33 cellular contexts compared by ENCODE assay signal in genomic region chr12:30757316-30757715, GRCh38.
"Had no signal": no experiment of that assay in that cellular context is flagged by ENCODE, and none has a peak within 500 bp of the region (broad histone marks: within the 10 kb centered on the region; RNA-seq: fewer than 3 reads in every experiment).

No MANE protein-coding gene starts in this region.

- H3K27me3 Mint-ChIP-seq: activated CD4-positive, alpha-beta memory T cell treated with anti-CD3 and anti-CD28 coated beads, Interleukin-2, amount 10 ng/mL, durations not matched to agents 7 days and 5 days; activated CD8-positive, alpha-beta memory T cell treated with anti-CD3 and anti-CD28 coated beads, Interleukin-2, amount 10 ng/mL, durations not matched to agents 7 days and 5 days; activated naive CD8-positive, alpha-beta T cell treated with anti-CD3 and anti-CD28 coated beads for 36 hours had no signal

- ATAC-seq: activated CD8-positive, alpha-beta memory T cell treated with anti-CD3 and anti-CD28 coated beads, Interleukin-2, amount 10 ng/mL, durations not matched to agents 7 days and 5 days had no signal

- H3K4me3 ChIP-seq: MG63, PC-9, SK-N-MC had no signal

- H3K36me3 ChIP-seq: brain microvascular endothelial cell, MG63, WERI-Rb-1 had no signal

- H3K9me3 ChIP-seq: MG63 had no signal

- H3K36me3 Mint-ChIP-seq: activated naive CD8-positive, alpha-beta T cell treated with anti-CD3 and anti-CD28 coated beads for 36 hours had no signal

- H3K27me3 ChIP-seq: brain microvascular endothelial cell, MG63 had no signal

- DNase-seq: activated CD4-positive, alpha-beta memory T cell treated with anti-CD3 and anti-CD28 coated beads, Interleukin-2, amount 10 ng/mL, durations not matched to agents 7 days and 5 days; activated CD4-positive, alpha-beta T cell treated with anti-CD3 and anti-CD28 coated beads for 1 hour; activated CD4-positive, alpha-beta T cell treated with anti-CD3 and anti-CD28 coated beads for 48 hours; activated CD4-positive, CD25-positive, alpha-beta regulatory T cell; activated CD8-positive, alpha-beta memory T cell treated with anti-CD3 and anti-CD28 coated beads for 24 hours; activated CD8-positive, alpha-beta memory T cell treated with anti-CD3 and anti-CD28 coated beads, Interleukin-2, amount 10 ng/mL, durations not matched to agents 7 days and 5 days; activated CD8-positive, alpha-beta memory T cell treated with anti-CD3 and anti-CD28 coated beads, Interleukin-2, amount 50 U/mL, for 48 hours; activated effector memory CD4-positive, alpha-beta T cell treated with anti-CD3 and anti-CD28 coated beads, Interleukin-2, amount 50 U/mL, for 16 hours; activated naive CD4-positive, alpha-beta T cell; activated naive CD4-positive, alpha-beta T cell treated with anti-CD3 and anti-CD28 coated beads, Interleukin-2, amount 50 U/mL, for 16 hours; activated naive CD8-positive, alpha-beta T cell treated with anti-CD3 and anti-CD28 coated beads for 36 hours; activated T-cell treated with anti-CD3 and anti-CD28 coated beads, Interleukin-2, amount 50 U/mL, for 48 hours; amniotic stem cell; aorta; brain microvascular endothelial cell; central memory CD4-positive, alpha-beta T cell; Kasumi-1; KG1; MG63; NCI-H1048; NCI-H1105 treated with DMSO at 0.1 percent for 48 hours; NCI-H1436; NCI-H1694; NCI-H2029; NCI-H345; NCI-H524 treated with DMSO at 0.1 percent for 48 hours; NCI-H748 treated with DMSO at 0.1 percent for 48 hours; NK-92 treated with Interleukin-12 subunit alpha and Interleukin-12 subunit beta, amount 100 ng/mL, for 24 hours; PC-9; Right ventricle myocardium superior; T1000; WERI-Rb-1 had no signal

- H3K27ac ChIP-seq: brain microvascular endothelial cell, PC-9, SK-N-MC, WERI-Rb-1 had no signal

- H3K9me3 Mint-ChIP-seq: activated CD4-positive, alpha-beta memory T cell treated with anti-CD3 and anti-CD28 coated beads, Interleukin-2, amount 10 ng/mL, durations not matched to agents 7 days and 5 days; activated naive CD8-positive, alpha-beta T cell treated with anti-CD3 and anti-CD28 coated beads for 36 hours had no signal

- H3K4me3 Mint-ChIP-seq: activated CD4-positive, alpha-beta memory T cell treated with anti-CD3 and anti-CD28 coated beads, Interleukin-2, amount 10 ng/mL, durations not matched to agents 7 days and 5 days; activated CD8-positive, alpha-beta memory T cell treated with anti-CD3 and anti-CD28 coated beads, Interleukin-2, amount 10 ng/mL, durations not matched to agents 7 days and 5 days; activated naive CD8-positive, alpha-beta T cell treated with anti-CD3 and anti-CD28 coated beads for 36 hours had no signal

- H3K27ac Mint-ChIP-seq: activated CD4-positive, alpha-beta memory T cell treated with anti-CD3 and anti-CD28 coated beads, Interleukin-2, amount 10 ng/mL, durations not matched to agents 7 days and 5 days; activated CD8-positive, alpha-beta memory T cell treated with anti-CD3 and anti-CD28 coated beads, Interleukin-2, amount 10 ng/mL, durations not matched to agents 7 days and 5 days; activated naive CD8-positive, alpha-beta T cell treated with anti-CD3 and anti-CD28 coated beads for 36 hours had no signal
